In genomic region chr15:99252326-99252725, GRCh38 we compare ENCODE assay signal across 9 cellular contexts. TPM values are rescaled to one million over a fixed set of nuclear protein-coding genes. Genes with fewer than 3 reads are reported as not detected.
DNase-seq lines count a peak whose midpoint lies in the region; ATAC-seq, FAIRE-seq and TF ChIP-seq lines count a peak whose summit lies in the region.
"Had no signal": no experiment of that assay in that cellular context is flagged by ENCODE, and none has a peak within 500 bp of the region (broad histone marks: within the 10 kb centered on the region; RNA-seq: fewer than 3 reads in every experiment).

No MANE protein-coding gene starts in this region.

- WGBS in thymus: 54% methylated on average over 7 of the region's 7 CpGs

- peaks cover 23% of the 10 kb centered on the region for H3K36me3 Mint-ChIP-seq in activated T-cell treated with anti-CD3 and anti-CD28 coated beads, Interleukin-2, amount 50 U/mL, for 24 hours (ENCODE audit: low read depth)
- peaks cover 7% of the 10 kb centered on the region for H3K36me3 Mint-ChIP-seq in activated B cell treated with CpG ODN at 0.5 μM for 24 hours (ENCODE audit: low read depth)

- no peak for DNase-seq in activated T-cell treated with anti-CD3 and anti-CD28 coated beads, Interleukin-2, amount 50 U/mL, for 24 hours
- DNase-seq in activated T-cell treated with anti-CD3 and anti-CD28 coated beads for 4 hours (no peak), activated B cell treated with CpG ODN at 0.5 μM for 24 hours (no peak), kidney (no peak), uterus (no peak), foreskin keratinocyte (no peak)

- intact Hi-C loops in activated B cell treated with CpG ODN at 0.5 μM for 24 hours (cut with micrococcal nuclease): loop anchor here (5.0 kb wide), 1 partner anchor 675 kb away; no protein-coding TSS in a partner anchor
- intact Hi-C loops in kidney (cut with DNase I): no loop called here
- intact Hi-C loops in uterus (cut with DNase I; ENCODE audit: low total_unique reads): no loop called here

- peaks cover 4% of the 10 kb centered on the region for H3K9me3 Mint-ChIP-seq in activated T-cell treated with anti-CD3 and anti-CD28 coated beads, Interleukin-2, amount 50 U/mL, for 24 hours
- no peaks in the 10 kb centered on the region for H3K9me3 Mint-ChIP-seq in activated B cell treated with CpG ODN at 0.5 μM for 24 hours
- H3K9me3 Mint-ChIP-seq: brain had no signal

- H3K27ac Mint-ChIP-seq in activated T-cell treated with anti-CD3 and anti-CD28 coated beads, Interleukin-2, amount 50 U/mL, for 24 hours: no peak overlapping the region
- no peak overlapping the region for H3K27ac Mint-ChIP-seq in activated B cell treated with CpG ODN at 0.5 μM for 24 hours

- H3K4me3 Mint-ChIP-seq in activated T-cell treated with anti-CD3 and anti-CD28 coated beads, Interleukin-2, amount 50 U/mL, for 24 hours: peak overlapping the region; percentile 88
- H3K4me3 Mint-ChIP-seq in activated B cell treated with CpG ODN at 0.5 μM for 24 hours: peak overlapping the region; percentile 91
- H3K4me3 Mint-ChIP-seq: brain had no signal

- H3K27ac ChIP-seq in kidney (ENCODE audit: low read depth in 2 of 2, low read length in 2 of 2) (peak overlapping the region in 1 of 2 donors; percentile 24), thymus (ENCODE audit: low read depth) (no peak overlapping the region), uterus (peak overlapping the region in 1 of 2 donors; percentile 90), foreskin keratinocyte (no peak overlapping the region)

- ATAC-seq in activated B cell treated with CpG ODN at 0.5 μM for 24 hours (ENCODE audit: low read depth) (no peak), HG03039 (IDR thresholded peaks at IDR 0.05; ENCODE audit: unreplicated experiment) (no peak), foreskin keratinocyte (no peak)

- TF ChIP-seq CTCF in activated B cell treated with CpG ODN at 0.5 μM for 24 hours (IDR thresholded peaks at IDR 0.05) (no peak), kidney (IDR thresholded peaks at IDR 0.05; ENCODE audit: borderline replicate concordance, extremely low read depth, insufficient read depth) (no peak), uterus (IDR thresholded peaks at IDR 0.05) (no peak), foreskin keratinocyte (conservative IDR thresholded peaks at IDR 0.05) (no peak)

- POLR2A ChIA-PET in activated B cell treated with CpG ODN at 0.5 μM for 24 hours (lab: Charles Lee): interaction anchor here (1.9 kb wide), 1 partner anchor 481 kb away, joined by 19 read pairs; the partner anchor contains the start of gene LYSMD4

- peak overlapping the region; percentile 81 to 92 for H3K9ac ChIP-seq in kidney (ENCODE audit: low read length in 2 of 2)

- H3K27me3 ChIP-seq in thymus (ENCODE audit: control insufficient read depth, insufficient read depth): no peaks in the 10 kb centered on the region
- H3K27me3 ChIP-seq in uterus: no peaks in the 10 kb centered on the region
- H3K27me3 ChIP-seq in foreskin keratinocyte: no peaks in the 10 kb centered on the region

- no peak for FAIRE-seq in kidney (lab: Jason Lieb, UNC)

- no peaks in the 10 kb centered on the region for H3K9me3 ChIP-seq in kidney (ENCODE audit: control insufficient read depth in 1 of 2, low read length in 2 of 2)
- H3K9me3 ChIP-seq in thymus (ENCODE audit: control insufficient read depth): no peaks in the 10 kb centered on the region
- H3K9me3 ChIP-seq in uterus: no peaks in the 10 kb centered on the region

- peaks cover 34% of the 10 kb centered on the region for H3K4me1 Mint-ChIP-seq in activated T-cell treated with anti-CD3 and anti-CD28 coated beads, Interleukin-2, amount 50 U/mL, for 24 hours (ENCODE audit: low read depth)
- peaks cover 29% of the 10 kb centered on the region for H3K4me1 Mint-ChIP-seq in activated B cell treated with CpG ODN at 0.5 μM for 24 hours

- peaks cover 15 to 24% of the 10 kb centered on the region in 2 donors for H3K4me1 ChIP-seq in kidney (ENCODE audit: control insufficient read depth in 1 of 2, insufficient read depth in 1 of 2, low read depth in 1 of 2, low read length in 2 of 2)
- H3K4me1 ChIP-seq in thymus (ENCODE audit: control insufficient read depth, insufficient read depth, low read length): peaks cover 7% of the 10 kb centered on the region
- no peaks in the 10 kb centered on the region for H3K4me1 ChIP-seq in uterus
- H3K4me1 ChIP-seq in foreskin keratinocyte: no peaks in the 10 kb centered on the region

- no peaks in the 10 kb centered on the region for H3K36me3 ChIP-seq in kidney (ENCODE audit: control insufficient read depth in 1 of 2, insufficient read depth in 2 of 2, low read length in 2 of 2)
- H3K36me3 ChIP-seq in thymus (ENCODE audit: control insufficient read depth, insufficient read depth): no peaks in the 10 kb centered on the region
- H3K36me3 ChIP-seq in uterus: no peaks in the 10 kb centered on the region

- H3K27me3 Mint-ChIP-seq in activated T-cell treated with anti-CD3 and anti-CD28 coated beads, Interleukin-2, amount 50 U/mL, for 24 hours: no peaks in the 10 kb centered on the region
- no peaks in the 10 kb centered on the region for H3K27me3 Mint-ChIP-seq in activated B cell treated with CpG ODN at 0.5 μM for 24 hours

- H3K4me3 ChIP-seq in kidney (ENCODE audit: low read length in 2 of 2): peak overlapping the region; percentile 87 to 88
- H3K4me3 ChIP-seq in thymus (ENCODE audit: low read length): peak overlapping the region; percentile 95
- peak overlapping the region in 1 of 2 donors; percentile 93 for H3K4me3 ChIP-seq in uterus

- no peak for TF ChIP-seq POLR2A in uterus (IDR thresholded peaks at IDR 0.05)

- CTCF ChIA-PET in activated B cell treated with CpG ODN at 0.5 μM for 24 hours (lab: Charles Lee): interaction anchor here (1.4 to 1.6 kb wide), 3 partner anchors 20 to 504 kb away, joined by 3 to 7 read pairs (median 5); no protein-coding TSS in a partner anchor

RNA-seq across cellular contexts. Expression of gene LRRC28, which starts 1.0 kb away (rescaled TPM):
- total RNA-seq in activated B cell treated with CpG ODN at 0.5 μM for 24 hours: 20.1 and 21.2 TPM in 2 replicates
- total RNA-seq in kidney: 25.5 TPM
- polyA plus RNA-seq in kidney (ENCODE audit: insufficient read depth, low read depth, low replicate concordance): 34.7 TPM
- 11.0 TPM for polyA plus RNA-seq in thymus
- total RNA-seq in uterus: 10 to 100 TPM; 28.8 to 50.3 (median 35.5) TPM
- 12.5 and 14.3 TPM in 2 replicates for total RNA-seq in foreskin keratinocyte
- 10.1 and 13.4 TPM in 2 replicates for polyA plus RNA-seq in foreskin keratinocyte

RNA-seq across cellular contexts. Expression of gene TTC23, which starts 2.9 kb away (rescaled TPM):
- total RNA-seq in activated B cell treated with CpG ODN at 0.5 μM for 24 hours (2.7 and 3.1 TPM in 2 replicates), kidney (23.6 TPM), uterus (10 to 100 TPM in 3 of 4 donors, 1 to 10 TPM in 1; 10.0 to 54.1 (median 31.0) TPM), foreskin keratinocyte (14.9 and 19.1 TPM in 2 replicates)
- polyA plus RNA-seq in kidney (ENCODE audit: insufficient read depth, low read depth, low replicate concordance) (11.2 TPM), thymus (7.7 TPM), foreskin keratinocyte (7.1 and 8.4 TPM in 2 replicates)
